8 cellular contexts compared by ENCODE assay signal in the genomic region with DNA sequence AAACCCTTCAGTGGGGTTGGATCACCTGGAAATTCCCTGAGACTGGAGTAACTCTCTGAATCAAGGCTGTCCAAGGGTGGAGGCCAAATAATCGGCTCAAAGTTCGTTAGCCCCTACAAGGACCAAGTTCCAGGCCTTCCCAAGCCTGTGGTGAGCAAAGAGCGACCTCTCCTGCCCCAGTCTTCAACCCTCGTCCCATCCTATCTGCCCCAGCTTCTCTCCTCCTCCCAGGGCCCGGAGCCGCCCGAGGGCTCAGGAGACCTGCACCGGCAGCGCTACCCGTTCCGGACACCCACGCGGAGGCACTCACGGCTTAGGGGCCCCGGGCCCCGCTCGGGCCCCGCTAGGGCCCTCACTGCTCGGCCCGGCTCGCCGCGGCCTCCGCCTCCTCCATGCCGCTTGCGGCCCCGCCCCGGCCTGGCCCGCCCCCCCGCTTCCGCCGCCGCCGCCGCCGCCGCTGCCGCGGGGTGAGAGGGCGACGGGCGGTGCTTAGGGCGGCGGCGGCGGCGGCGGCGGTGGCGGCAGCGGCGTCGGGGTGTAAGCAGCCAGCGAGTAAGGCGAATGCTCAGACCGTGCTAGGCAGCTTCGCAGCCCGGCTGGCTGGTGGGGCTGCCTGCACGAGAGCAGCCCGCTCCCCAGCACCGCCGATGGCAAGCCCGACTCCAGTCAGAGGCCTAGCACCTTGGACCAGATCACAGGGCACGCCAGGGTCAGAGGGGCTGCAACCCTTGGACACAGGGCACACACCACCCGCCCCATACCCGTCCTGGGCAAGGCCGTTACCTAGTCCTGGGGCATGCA. TPM values are rescaled to one million over a fixed set of nuclear protein-coding genes. Genes with fewer than 3 reads are reported as not detected.
DNase-seq lines count a peak whose midpoint lies in the region; ATAC-seq and TF ChIP-seq lines count a peak whose summit lies in the region.

A gene (minus strand): TSS at position 409 of the 801 bp plus-strand sequence. CDS start 613 bp downstream, outside the sequence.

- H3K4me1 ChIP-seq in upper lobe of right lung: peaks cover 6% of the 10 kb centered on the region

- ATAC-seq in GM21529 (IDR thresholded peaks at IDR 0.05; ENCODE audit: unreplicated experiment) (peak; percentile 93), upper lobe of right lung (peak; percentile 93)
- ATAC-seq in activated naive CD8-positive, alpha-beta T cell treated with anti-CD3 and anti-CD28 coated beads, Interleukin-2, amount 50 U/mL, for 24 hours: peak; percentile 96

- H3K27ac Mint-ChIP-seq in activated naive CD8-positive, alpha-beta T cell treated with anti-CD3 and anti-CD28 coated beads, Interleukin-2, amount 50 U/mL, for 24 hours: peak within 1 kb of the TSS; percentile 79
- peak within 1 kb of the TSS; percentile 81 for H3K27ac Mint-ChIP-seq in progenitor cell of endocrine pancreas

- DNase-seq in Daoy (ENCODE audit: low read depth) (peak; percentile 89), KBM-7 (peak; percentile 66), SW480 (ENCODE audit: low spot score) (peak; percentile 58), cardiac septum (ENCODE audit: low spot score) (peak; percentile 90), progenitor cell of endocrine pancreas (ENCODE audit: low spot score, unreplicated experiment) (peak; percentile 60), upper lobe of right lung (peak; percentile 88)
- DNase-seq in activated naive CD8-positive, alpha-beta T cell treated with anti-CD3 and anti-CD28 coated beads, Interleukin-2, amount 50 U/mL, for 24 hours: peak; percentile 77

- peaks cover 6% of the 10 kb centered on the region for H3K36me3 Mint-ChIP-seq in activated naive CD8-positive, alpha-beta T cell treated with anti-CD3 and anti-CD28 coated beads, Interleukin-2, amount 50 U/mL, for 24 hours (ENCODE audit: low read depth)
- peaks cover 4% of the 10 kb centered on the region for H3K36me3 Mint-ChIP-seq in progenitor cell of endocrine pancreas (ENCODE audit: insufficient read depth)

- no peaks in the 10 kb centered on the region for H3K9me3 ChIP-seq in upper lobe of right lung

- intact Hi-C loops in cardiac septum (cut with DNase I): no loop called here
- intact Hi-C loops in upper lobe of right lung (cut with DNase I): no loop called here

- H3K27ac ChIP-seq in upper lobe of right lung: peak within 1 kb of the TSS; percentile 85

- TF ChIP-seq CTCF in progenitor cell of endocrine pancreas (IDR thresholded peaks at IDR 0.05; ENCODE audit: unreplicated experiment) (no peak), upper lobe of right lung (IDR thresholded peaks at IDR 0.05) (no peak)

- no peaks in the 10 kb centered on the region for H3K27me3 ChIP-seq in upper lobe of right lung

- H3K27me3 Mint-ChIP-seq in activated naive CD8-positive, alpha-beta T cell treated with anti-CD3 and anti-CD28 coated beads, Interleukin-2, amount 50 U/mL, for 24 hours: peaks cover 3% of the 10 kb centered on the region
- peaks cover 3% of the 10 kb centered on the region for H3K27me3 Mint-ChIP-seq in progenitor cell of endocrine pancreas

- H3K4me1 Mint-ChIP-seq in activated naive CD8-positive, alpha-beta T cell treated with anti-CD3 and anti-CD28 coated beads, Interleukin-2, amount 50 U/mL, for 24 hours: peaks cover 23% of the 10 kb centered on the region
- peaks cover 10% of the 10 kb centered on the region for H3K4me1 Mint-ChIP-seq in progenitor cell of endocrine pancreas (ENCODE audit: low read depth)

- in situ Hi-C loops in KBM-7 (cut with MboI; ENCODE audit: low pct_unique_long_range_greater_than_20kb, low sequenced_read_pairs): no loop called here

- peak within 1 kb of the TSS; percentile 87 for H3K4me3 Mint-ChIP-seq in activated naive CD8-positive, alpha-beta T cell treated with anti-CD3 and anti-CD28 coated beads, Interleukin-2, amount 50 U/mL, for 24 hours
- H3K4me3 Mint-ChIP-seq in progenitor cell of endocrine pancreas (ENCODE audit: low read depth): peak within 1 kb of the TSS; percentile 81

- H3K36me3 ChIP-seq in upper lobe of right lung: peaks cover 20% of the 10 kb centered on the region

- peak within 1 kb of the TSS; percentile 84 for H3K4me3 ChIP-seq in upper lobe of right lung

- no peaks in the 10 kb centered on the region for H3K9me3 Mint-ChIP-seq in activated naive CD8-positive, alpha-beta T cell treated with anti-CD3 and anti-CD28 coated beads, Interleukin-2, amount 50 U/mL, for 24 hours
- no peaks in the 10 kb centered on the region for H3K9me3 Mint-ChIP-seq in progenitor cell of endocrine pancreas (ENCODE audit: low read depth)

RNA-seq across cellular contexts. Expression of the gene that starts here (rescaled TPM):
- total RNA-seq in Daoy (2014; rRNA removed; shearing (Covaris generic)): 59.4 and 62.5 TPM in 2 replicates
- total RNA-seq in cardiac septum (139 TPM), progenitor cell of endocrine pancreas (101 and 102 TPM in 2 replicates), upper lobe of right lung (63.0 TPM)

Comparison
In these comparisons a context has a peak if more than half of its experiments do, and no peak if none do; other contexts are left out.
1. Peak in every context shown above with its lines: DNase-seq, ATAC-seq, H3K4me3 ChIP-seq and H3K27ac ChIP-seq.